Comparison of ENCODE assay signal across 13 cellular contexts in the genomic region with DNA sequence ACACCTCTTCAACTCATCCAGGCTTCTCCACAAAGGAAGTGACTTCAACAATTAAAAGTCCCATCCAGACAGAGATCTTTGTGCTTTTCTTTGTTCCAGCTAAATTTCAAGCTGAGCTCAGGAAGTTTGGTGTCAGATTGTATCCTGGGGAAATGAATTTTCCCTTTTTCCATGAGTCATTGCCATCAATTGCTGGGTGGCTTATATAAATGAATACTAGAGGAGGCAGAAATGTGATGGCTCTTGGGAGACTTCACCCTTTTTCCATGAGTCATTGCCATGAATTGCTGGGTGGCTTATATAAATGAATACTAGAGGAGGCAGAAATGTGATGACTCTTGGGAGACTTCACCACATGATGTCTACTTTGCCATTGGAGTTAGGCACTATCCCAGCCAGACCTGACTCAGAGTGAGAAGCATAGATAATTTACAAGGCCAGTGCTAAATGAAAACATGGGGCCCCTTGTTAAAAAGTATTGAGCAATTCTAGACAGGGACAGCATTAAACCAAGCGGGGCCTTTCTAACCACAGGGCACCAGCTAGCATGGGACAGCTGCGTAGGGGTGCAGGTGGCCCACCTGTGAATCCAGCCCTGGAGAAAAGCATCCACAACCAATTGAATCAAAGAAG.
DNase-seq lines count a peak whose midpoint lies in the region; ATAC-seq and TF ChIP-seq lines count a peak whose summit lies in the region.
"Had no signal": no experiment of that assay in that cellular context is flagged by ENCODE, and none has a peak within 500 bp of the region (broad histone marks: within the 10 kb centered on the region; RNA-seq: fewer than 3 reads in every experiment).

No MANE protein-coding gene starts in this region.

- no peak overlapping the region for H3K27ac ChIP-seq in uterus
- H3K27ac ChIP-seq: right lobe of liver had no signal

- H3K4me1 Mint-ChIP-seq in activated T-helper 17 cell treated with anti-CD3 and anti-CD28 coated beads, Interleukin-2, amount 50 U/mL, for 72 hours, result no peaks in the 10 kb centered on the region

- in situ Hi-C loops in ACHN (cut with HindIII; ENCODE audit: low pct_ligation_motif_present, low pct_unique_long_range_greater_than_20kb, low sequenced_read_pairs), result no loop called here

- DNase-seq in ACHN (peak; percentile 89), HK-2 (ENCODE audit: unreplicated experiment) (peak; percentile 38), iris pigment epithelial cell (ENCODE audit: low read depth) (peak; percentile 73), uterus (no peak), NCI-H82 (lab: John Stamatoyannopoulos, UW) (no peak), SIG-M5 treated with dmso at 0.1 percent for 504 hours (lab: John Stamatoyannopoulos, UW; ENCODE audit: unreplicated experiment) (no peak), NCI-H1694 (lab: John Stamatoyannopoulos, UW) (no peak)
- DNase-seq: activated CD8-positive, alpha-beta memory T cell treated with anti-CD3 and anti-CD28 coated beads, Interleukin-2, amount 10 ng/mL, durations not matched to agents 7 days and 5 days; Calu3; kidney; right lobe of liver had no signal

- no peaks in the 10 kb centered on the region for H3K9me3 ChIP-seq in uterus
- H3K9me3 ChIP-seq: right lobe of liver had no signal

- H3K27ac Mint-ChIP-seq in activated T-helper 17 cell treated with anti-CD3 and anti-CD28 coated beads, Interleukin-2, amount 50 U/mL, for 72 hours, result no peak overlapping the region
- H3K27ac Mint-ChIP-seq: activated CD8-positive, alpha-beta memory T cell treated with anti-CD3 and anti-CD28 coated beads, Interleukin-2, amount 10 ng/mL, durations not matched to agents 7 days and 5 days; stimulated activated naive CD8-positive, alpha-beta T cell treated with anti-CD3 and anti-CD28 coated beads, Interleukin-15, Interleukin-2, amounts not matched to agents 100 ng/mL and 50 ng/mL, for 24 hours had no signal

- no peaks in the 10 kb centered on the region for H3K9me3 Mint-ChIP-seq in activated T-helper 17 cell treated with anti-CD3 and anti-CD28 coated beads, Interleukin-2, amount 50 U/mL, for 72 hours
- H3K9me3 Mint-ChIP-seq: stimulated activated naive CD8-positive, alpha-beta T cell treated with anti-CD3 and anti-CD28 coated beads, Interleukin-15, Interleukin-2, amounts not matched to agents 100 ng/mL and 50 ng/mL, for 24 hours had no signal

- no peak for TF ChIP-seq CTCF in uterus (IDR thresholded peaks at IDR 0.05)

- H3K27me3 Mint-ChIP-seq in activated T-helper 17 cell treated with anti-CD3 and anti-CD28 coated beads, Interleukin-2, amount 50 U/mL, for 72 hours, result peaks cover 15% of the 10 kb centered on the region

- H3K4me3 ChIP-seq in uterus, result no peak overlapping the region
- H3K4me3 ChIP-seq: right lobe of liver had no signal

- H3K36me3 ChIP-seq in uterus, result no peaks in the 10 kb centered on the region
- H3K36me3 ChIP-seq: right lobe of liver had no signal

- no peak for TF ChIP-seq POLR2A in uterus (IDR thresholded peaks at IDR 0.05)

- no peaks in the 10 kb centered on the region for H3K27me3 ChIP-seq in uterus
- H3K27me3 ChIP-seq: right lobe of liver had no signal

- no peaks in the 10 kb centered on the region for H3K4me1 ChIP-seq in uterus
- H3K4me1 ChIP-seq: right lobe of liver had no signal

- no peak overlapping the region for H3K4me3 Mint-ChIP-seq in activated T-helper 17 cell treated with anti-CD3 and anti-CD28 coated beads, Interleukin-2, amount 50 U/mL, for 72 hours
- H3K4me3 Mint-ChIP-seq: activated CD8-positive, alpha-beta memory T cell treated with anti-CD3 and anti-CD28 coated beads, Interleukin-2, amount 10 ng/mL, durations not matched to agents 7 days and 5 days; stimulated activated naive CD8-positive, alpha-beta T cell treated with anti-CD3 and anti-CD28 coated beads, Interleukin-15, Interleukin-2, amounts not matched to agents 100 ng/mL and 50 ng/mL, for 24 hours had no signal

- intact Hi-C loops in uterus (cut with DNase I; ENCODE audit: low total_unique reads), result no loop called here

- peak; percentile 34 for ATAC-seq in activated T-helper 17 cell treated with anti-CD3 and anti-CD28 coated beads, Interleukin-2, amount 50 U/mL, for 72 hours (replicated peaks)
- ATAC-seq: activated CD8-positive, alpha-beta memory T cell treated with anti-CD3 and anti-CD28 coated beads, Interleukin-2, amount 10 ng/mL, durations not matched to agents 7 days and 5 days; right lobe of liver had no signal

- H3K36me3 Mint-ChIP-seq in activated T-helper 17 cell treated with anti-CD3 and anti-CD28 coated beads, Interleukin-2, amount 50 U/mL, for 72 hours (ENCODE audit: low read depth), result no peaks in the 10 kb centered on the region
- H3K36me3 Mint-ChIP-seq: activated CD8-positive, alpha-beta memory T cell treated with anti-CD3 and anti-CD28 coated beads, Interleukin-2, amount 10 ng/mL, durations not matched to agents 7 days and 5 days had no signal

Comparison
In these comparisons a context has a peak if more than half of its experiments do, and no peak if none do; other contexts are left out.
1. DNase-seq: peak in ACHN (single experiment), HK-2 (single experiment) and iris pigment epithelial cell (single experiment); none in uterus (0 of 2), NCI-H82 (single experiment), SIG-M5 treated with dmso at 0.1 percent for 504 hours (single experiment) and NCI-H1694 (single experiment).